In genomic region chr16:30372725-30373124, GRCh38 we compare ENCODE assay signal across 15 cellular contexts. TPM values are rescaled to one million over a fixed set of nuclear protein-coding genes. Genes with fewer than 3 reads are reported as not detected.
A peak's percentile ranks its signal among the peaks of the same experiment; 100 is the strongest.
DNase-seq lines count a peak whose midpoint lies in the region; ATAC-seq and TF ChIP-seq lines count a peak whose summit lies in the region.
"Had no signal": no experiment of that assay in that cellular context is flagged by ENCODE, and none has a peak within 500 bp of the region (broad histone marks: within the 10 kb centered on the region; RNA-seq: fewer than 3 reads in every experiment).

No MANE protein-coding gene starts in this region.

- H2AFZ ChIP-seq in neural progenitor cell (replicated peaks), result no peak overlapping the region
- H2AFZ ChIP-seq: PC-9 had no signal

- ATAC-seq in body of pancreas (no peak), GM21447 (IDR thresholded peaks at IDR 0.05; ENCODE audit: unreplicated experiment) (no peak)

- TF ChIP-seq CTCF in body of pancreas (IDR thresholded peaks at IDR 0.05) (no peak), neural progenitor cell (IDR thresholded peaks at IDR 0.05) (no peak)

- no peaks in the 10 kb centered on the region for H3K27me3 ChIP-seq in CD8-positive, alpha-beta memory T cell (ENCODE audit: insufficient read depth, low read length, poor library complexity, severe bottlenecking)
- H3K27me3 ChIP-seq in body of pancreas (no peaks in the 10 kb centered on the region), neural progenitor cell (no peaks in the 10 kb centered on the region)

- 70 to 81% methylated on average over 5 of the region's 5 CpGs for WGBS in body of pancreas, 2 donors

- peaks cover 0 to 9% (median 0%) of the 10 kb centered on the region in 3 donors for H3K36me3 Mint-ChIP-seq in CD8-positive, alpha-beta memory T cell
- H3K36me3 Mint-ChIP-seq in neural progenitor cell, result no peaks in the 10 kb centered on the region

- no peak overlapping the region for H3K4me3 ChIP-seq in CD8-positive, alpha-beta memory T cell (ENCODE audit: low read length)
- H3K4me3 ChIP-seq in body of pancreas (no peak overlapping the region), neural progenitor cell (no peak overlapping the region)
- H3K4me3 ChIP-seq: PC-9, skin epidermis had no signal

- H3K79me2 ChIP-seq in neural progenitor cell (ENCODE audit: low read depth), result peaks cover 21% of the 10 kb centered on the region

- CTCF ChIA-PET in CD8-positive, alpha-beta memory T cell (lab: Charles Lee), result interaction anchor here (1.9 kb wide), 1 partner anchor 35 kb away, joined by 6 read pairs; the partner anchor contains the start of gene ZNF771

- peak overlapping the region in 3 of 7 donors; percentile 28 to 45 (median 32) for H3K4me3 Mint-ChIP-seq in CD8-positive, alpha-beta memory T cell
- H3K4me3 Mint-ChIP-seq in neural progenitor cell, result no peak overlapping the region

- no peak for TF ChIP-seq POLR2A in body of pancreas (IDR thresholded peaks at IDR 0.05)
- no peak for TF ChIP-seq POLR2A in erythroblast (IDR thresholded peaks at IDR 0.05; ENCODE audit: low read length)

- H3K27me3 Mint-ChIP-seq in CD8-positive, alpha-beta memory T cell, result peaks cover 0 to 2% of the 10 kb centered on the region in 2 donors
- H3K27me3 Mint-ChIP-seq in neural progenitor cell (ENCODE audit: insufficient read depth, low read depth), result peaks cover 3% of the 10 kb centered on the region

- H3K4me1 ChIP-seq in CD8-positive, alpha-beta memory T cell (ENCODE audit: insufficient read depth, low read length), result peaks cover 47% of the 10 kb centered on the region
- peaks cover 56% of the 10 kb centered on the region for H3K4me1 ChIP-seq in body of pancreas
- peaks cover 29% of the 10 kb centered on the region for H3K4me1 ChIP-seq in neural progenitor cell

- H3K9me3 ChIP-seq in CD8-positive, alpha-beta memory T cell (ENCODE audit: low read length), result no peaks in the 10 kb centered on the region
- H3K9me3 ChIP-seq in body of pancreas (no peaks in the 10 kb centered on the region), neural progenitor cell (ENCODE audit: low read depth) (no peaks in the 10 kb centered on the region)

- POLR2A ChIA-PET in CD8-positive, alpha-beta memory T cell (lab: Charles Lee), result no interaction called here

- peak overlapping the region; percentile 26 to 96 (median 76) for H3K27ac Mint-ChIP-seq in CD8-positive, alpha-beta memory T cell
- peak overlapping the region; percentile 84 for H3K27ac Mint-ChIP-seq in neural progenitor cell

- no peaks in the 10 kb centered on the region for H3K9me3 Mint-ChIP-seq in CD8-positive, alpha-beta memory T cell
- H3K9me3 Mint-ChIP-seq in neural progenitor cell, result no peaks in the 10 kb centered on the region

- H3K4me1 Mint-ChIP-seq in CD8-positive, alpha-beta memory T cell, result peaks cover 37 to 46% (median 39%) of the 10 kb centered on the region in 3 donors
- H3K4me1 Mint-ChIP-seq in neural progenitor cell, result peaks cover 40% of the 10 kb centered on the region

- H3K4me2 ChIP-seq in neural progenitor cell, result no peak overlapping the region
- H3K4me2 ChIP-seq: PC-9 had no signal

- H3K36me3 ChIP-seq in CD8-positive, alpha-beta memory T cell (ENCODE audit: insufficient read depth, low read length), result no peaks in the 10 kb centered on the region
- H3K36me3 ChIP-seq in body of pancreas (replicated peaks in 1 of 2; ENCODE audit: insufficient read depth in 1 of 2, low read depth in 2 of 2) (no peaks in the 10 kb centered on the region), neural progenitor cell (no peaks in the 10 kb centered on the region)

- no peak overlapping the region for H3K27ac ChIP-seq in CD8-positive, alpha-beta memory T cell (ENCODE audit: low read depth, low read length)
- H3K27ac ChIP-seq in body of pancreas, result peak overlapping the region in 3 of 4 donors; percentile 80 to 89 (median 89)
- no peak overlapping the region for H3K27ac ChIP-seq in neural progenitor cell
- H3K27ac ChIP-seq: PC-9 had no signal

- H3K9ac ChIP-seq in neural progenitor cell, result no peak overlapping the region

- DNase-seq in CD8-positive, alpha-beta memory T cell, result no peak
- DNase-seq in NCI-H2196 (lab: John Stamatoyannopoulos, UW; ENCODE audit: unreplicated experiment) (peak; percentile 21), body of pancreas (no peak), neural progenitor cell (ENCODE audit: low spot score) (no peak), kidney glomerular epithelial cell (lab: John Stamatoyannopoulos, UW) (no peak), head of caudate nucleus (no peak), erythroblast (lab: John Stamatoyannopoulos, UW) (no peak)
- DNase-seq: activated CD8-positive, alpha-beta memory T cell treated with anti-CD3 and anti-CD28 coated beads for 24 hours; NCI-H1105; PC-9 had no signal

- peaks cover 28% of the 10 kb centered on the region for H3F3A ChIP-seq in neural progenitor cell (ENCODE audit: low read depth)

- peaks cover 21% of the 10 kb centered on the region for H4K20me1 ChIP-seq in neural progenitor cell (ENCODE audit: low read depth)

- intact Hi-C loops in body of pancreas (cut with DNase I), result no loop called here
- intact Hi-C loops in head of caudate nucleus (cut with DNase I), result no loop called here

RNA-seq across cellular contexts. Expression of gene MYL11, which starts 1.9 kb away (rescaled TPM):
- 1 to 10 TPM; 1.9 to 2.4 TPM for total RNA-seq in CD8-positive, alpha-beta memory T cell
- 4.6 TPM for polyA plus RNA-seq in CD8-positive, alpha-beta memory T cell
- total RNA-seq in body of pancreas (not detected), neural progenitor cell (ENCODE audit: low replicate concordance) (0.68 and 4.1 TPM in 2 replicates)
- total RNA-seq: HT1080; kidney epithelial cell; T-helper 1 cell treated with Interleukin-12 subunit alpha and Interleukin-12 subunit beta and Interleukin-4 antibody, amounts not matched to agents 30 ng/mL and 1 ng/mL, for 36 hours had no signal

RNA-seq across cellular contexts. Expression of gene TBC1D10B, which starts 2.4 kb away (rescaled TPM):
- total RNA-seq in CD8-positive, alpha-beta memory T cell, result 10 to 100 TPM; 59.0 to 61.4 TPM
- polyA plus RNA-seq in CD8-positive, alpha-beta memory T cell, result 17.3 TPM
- 10 to 100 TPM; 17.9 to 22.1 TPM for total RNA-seq in body of pancreas
- total RNA-seq in neural progenitor cell (ENCODE audit: low replicate concordance), result 8.2 and 23.4 TPM in 2 replicates

RNA-seq across cellular contexts. Expression of gene SEPTIN1, which starts 9.6 kb away (rescaled TPM):
- total RNA-seq in CD8-positive, alpha-beta memory T cell, result 100 to 1,000 TPM; 187 to 193 TPM
- polyA plus RNA-seq in CD8-positive, alpha-beta memory T cell, result 227 TPM
- total RNA-seq in body of pancreas (under 1 TPM; 0.26 to 0.33 TPM), neural progenitor cell (ENCODE audit: low replicate concordance) (1.1 TPM in 1 of 2 replicates, not detected in the other)

RNA-seq across cellular contexts. Expression of gene CD2BP2, which starts 17.6 kb away (rescaled TPM):
- 10 to 100 TPM; 84.5 to 89.5 TPM for total RNA-seq in CD8-positive, alpha-beta memory T cell
- 27.2 TPM for polyA plus RNA-seq in CD8-positive, alpha-beta memory T cell
- total RNA-seq in body of pancreas, result 10 to 100 TPM; 19.8 to 20.2 TPM
- total RNA-seq in neural progenitor cell (ENCODE audit: low replicate concordance), result 30.4 and 55.1 TPM in 2 replicates

RNA-seq across cellular contexts. Expression of gene ZNF48, which starts 22.5 kb away (rescaled TPM):
- total RNA-seq in CD8-positive, alpha-beta memory T cell, result 10 to 100 TPM; 18.4 to 19.3 TPM
- 10.2 TPM for polyA plus RNA-seq in CD8-positive, alpha-beta memory T cell
- total RNA-seq in body of pancreas, result 10 to 100 TPM in 1 of 2 donors, 1 to 10 TPM in 1; 9.3 to 12.2 TPM
- total RNA-seq in neural progenitor cell (ENCODE audit: low replicate concordance), result 39.3 and 41.8 TPM in 2 replicates

Comparison
In these comparisons a context has a peak if more than half of its experiments do, and no peak if none do; other contexts are left out.
1. H3K27ac ChIP-seq: peak in body of pancreas (3 of 4); none in CD8-positive, alpha-beta memory T cell (single experiment) and neural progenitor cell (single experiment).
2. RNA of gene SEPTIN1, which starts 9.6 kb away (total RNA-seq): 187 to 193 TPM in CD8-positive, alpha-beta memory T cell; 0.26 to 0.33 TPM in body of pancreas and 1.1 TPM in neural progenitor cell; every median in the first group is over 10 times any median in the second.